In the genomic region with DNA sequence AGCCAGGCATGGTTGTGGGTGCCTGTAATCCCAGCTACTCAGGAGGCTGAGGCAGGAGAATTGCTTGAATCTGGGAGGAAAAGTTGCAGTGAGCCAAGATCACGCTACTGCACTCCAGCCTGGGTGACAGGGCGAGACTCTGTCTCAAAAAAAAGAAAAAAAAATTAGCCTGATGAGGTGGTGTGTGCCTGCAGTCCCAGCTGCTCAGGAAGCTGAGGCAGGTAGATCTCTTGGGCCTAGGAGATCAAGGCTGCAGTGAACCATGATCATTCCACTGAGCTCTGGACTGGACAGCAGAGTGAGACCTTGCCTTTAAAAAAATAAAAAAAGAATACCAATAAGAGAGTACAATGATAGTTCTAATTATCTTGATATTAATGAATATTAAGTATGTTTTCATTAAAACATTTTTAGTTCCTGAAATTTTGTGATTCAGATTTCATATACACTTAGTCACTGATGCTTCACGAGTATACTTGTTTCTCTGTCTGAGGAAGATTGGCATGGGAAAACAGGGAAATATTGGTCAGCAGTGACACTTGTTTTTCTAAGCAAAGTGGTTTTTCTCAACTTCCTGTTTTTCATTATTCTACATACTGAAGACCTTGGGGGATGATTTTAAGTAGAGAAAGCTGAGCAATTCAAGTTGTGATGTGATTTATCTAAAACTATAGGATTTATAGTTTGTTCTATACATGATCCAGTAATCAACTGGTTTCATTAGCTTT, we compare ENCODE assay signal across 9 cellular contexts.
A peak's percentile ranks its signal among the peaks of the same experiment; 100 is the strongest.
DNase-seq lines count a peak whose midpoint lies in the region; ATAC-seq, FAIRE-seq and TF ChIP-seq lines count a peak whose summit lies in the region.
"Had no signal": no experiment of that assay in that cellular context is flagged by ENCODE, and none has a peak within 500 bp of the region (broad histone marks: within the 10 kb centered on the region; RNA-seq: fewer than 3 reads in every experiment).

No MANE protein-coding gene starts in this region.

- peaks cover 38% of the 10 kb centered on the region for H3F3A ChIP-seq in PC-3 (ENCODE audit: low read length, unreplicated experiment)

- H3K27me3 ChIP-seq in PC-3 (ENCODE audit: low read length) (no peaks in the 10 kb centered on the region), neutrophil (no peaks in the 10 kb centered on the region)

- H3K4me1 ChIP-seq in PC-3 (ENCODE audit: insufficient read depth, low read length): peaks cover 59% of the 10 kb centered on the region
- H3K4me1 ChIP-seq in neutrophil (ENCODE audit: control insufficient read depth in 1 of 2, insufficient read depth in 1 of 2, low read depth in 1 of 2, low read length in 1 of 2): peaks cover 14 to 22% of the 10 kb centered on the region in 2 experiments
- no peaks in the 10 kb centered on the region for H3K4me1 ChIP-seq in kidney (ENCODE audit: control insufficient read depth in 1 of 2, insufficient read depth in 1 of 2, low read depth in 1 of 2, low read length in 2 of 2)

- DNase-seq in GDM1 (lab: John Stamatoyannopoulos, UW): peak; percentile 1
- peak; percentile 96 for DNase-seq in PC-3
- peak; percentile 93 for DNase-seq in dermis blood vessel endothelial cell
- no peak for DNase-seq in superior temporal gyrus (ENCODE audit: extremely low spot score)
- no peak for DNase-seq in NCI-H2107 (lab: John Stamatoyannopoulos, UW)
- no peak for DNase-seq in iPS-NIHi7 (ENCODE audit: extremely low spot score)
- DNase-seq in kidney: no peak
- DNase-seq: substantia nigra had no signal

- peaks cover 18% of the 10 kb centered on the region; the same call in 1 of the 2 replicates for H4K20me1 ChIP-seq in PC-3 (ENCODE audit: low read length)

- H3K9ac ChIP-seq in PC-3 (ENCODE audit: low read length) (peak overlapping the region; percentile 0; the same call in 1 of the 2 replicates), kidney (ENCODE audit: low read length in 2 of 2) (no peak overlapping the region)

- no peak for FAIRE-seq in kidney (lab: Jason Lieb, UNC)

- no peak overlapping the region for H3K4me3 ChIP-seq in PC-3 (ENCODE audit: low read length)
- H3K4me3 ChIP-seq in neutrophil (ENCODE audit: low read depth in 1 of 2, low read length in 1 of 2): peak overlapping the region in 1 of 2 experiments; percentile 43
- H3K4me3 ChIP-seq in kidney (ENCODE audit: low read length in 2 of 2): no peak overlapping the region

- H3K36me3 ChIP-seq in PC-3 (ENCODE audit: low read depth, low read length) (peaks cover 16% of the 10 kb centered on the region), neutrophil (no peaks in the 10 kb centered on the region), kidney (ENCODE audit: control insufficient read depth in 1 of 2, insufficient read depth in 2 of 2, low read length in 2 of 2) (no peaks in the 10 kb centered on the region)

- peak overlapping the region; percentile 13 for H3K4me2 ChIP-seq in PC-3 (ENCODE audit: low read length)

- CTCF ChIA-PET in PC-3 (lab: Charles Lee): interaction anchor here (0.8 kb wide), 1 partner anchor 14 kb away, joined by 4 read pairs; no protein-coding TSS in a partner anchor

- H3K79me2 ChIP-seq in PC-3 (ENCODE audit: low read length): peaks cover 80% of the 10 kb centered on the region

- intact Hi-C loops in PC-3 (cut with micrococcal nuclease) (loop anchor here (1.0 kb wide), 1 partner anchor 78 kb away; a partner anchor contains a TSS), kidney (cut with DNase I) (no loop called here)

- TF ChIP-seq CTCF in PC-3 (conservative IDR thresholded peaks at IDR 0.05; ENCODE audit: low read depth, low read length) (no peak), neutrophil (IDR thresholded peaks at IDR 0.05) (no peak), kidney (IDR thresholded peaks at IDR 0.05; ENCODE audit: borderline replicate concordance, extremely low read depth, insufficient read depth) (no peak)

- POLR2A ChIA-PET in PC-3 (lab: Charles Lee; ENCODE audit: unreplicated experiment): interaction anchor here (0.5 kb wide), 1 partner anchor 17 kb away, joined by 8 read pairs; no protein-coding TSS in a partner anchor

- H3K27ac ChIP-seq in PC-3 (ENCODE audit: low read length) (peak overlapping the region; percentile 55), neutrophil (peak overlapping the region; percentile 98), kidney (ENCODE audit: low read depth in 2 of 2, low read length in 2 of 2) (no peak overlapping the region)

- no peaks in the 10 kb centered on the region for H3K9me3 ChIP-seq in PC-3 (ENCODE audit: low read length)
- H3K9me3 ChIP-seq in neutrophil: no peaks in the 10 kb centered on the region
- H3K9me3 ChIP-seq in kidney (ENCODE audit: control insufficient read depth in 1 of 2, low read length in 2 of 2): no peaks in the 10 kb centered on the region

- ATAC-seq in PC-3: peak; percentile 41

- no peak overlapping the region for H2AFZ ChIP-seq in PC-3 (ENCODE audit: low read length)

- BruUV-seq in PC-3 (replicated peaks; lab: Mats Ljungman, UMichigan): no TSS peak

- no peaks in the 10 kb centered on the region for H3K9me2 ChIP-seq in PC-3 (replicated peaks; ENCODE audit: low read length)

Comparison
In these comparisons a context has a peak if more than half of its experiments do, and no peak if none do; other contexts are left out.
1. DNase-seq: peak in GDM1 (single experiment), PC-3 (single experiment) and dermis blood vessel endothelial cell (single experiment); none in superior temporal gyrus (single experiment), NCI-H2107 (single experiment), iPS-NIHi7 (single experiment) and kidney (single experiment).
2. H3K27ac ChIP-seq: peak in PC-3 (single experiment) and neutrophil (single experiment); none in kidney (0 of 2).